In genomic region chr3:106058485-106058884, GRCh38 we compare ENCODE assay signal across 25 cellular contexts.
A peak's percentile ranks its signal among the peaks of the same experiment; 100 is the strongest.
DNase-seq lines count a peak whose midpoint lies in the region; ATAC-seq, FAIRE-seq and TF ChIP-seq lines count a peak whose summit lies in the region.
"Had no signal": no experiment of that assay in that cellular context is flagged by ENCODE, and none has a peak within 500 bp of the region (broad histone marks: within the 10 kb centered on the region; RNA-seq: fewer than 3 reads in every experiment).

No MANE protein-coding gene starts in this region.

- H2BK5ac ChIP-seq in H1 (ENCODE audit: low read depth, low read length): no peak overlapping the region

- TF ChIP-seq CTCF in right atrium auricular region (IDR thresholded peaks at IDR 0.05) (no peak), H1 (IDR thresholded peaks at IDR 0.05; ENCODE audit: control extremely low read depth in 1 of 3, insufficient read depth in 1 of 3, low read depth in 1 of 3, low read length in 3 of 3) (no peak), esophagus squamous epithelium (IDR thresholded peaks at IDR 0.05) (no peak)

- H3K4me1 ChIP-seq in right atrium auricular region (peaks cover 0 to 8% of the 10 kb centered on the region in 2 donors), H1 (replicated peaks in 1 of 4; ENCODE audit: control insufficient read depth in 3 of 4, insufficient read depth in 4 of 4, low read length in 3 of 4) (no peaks in the 10 kb centered on the region), esophagus squamous epithelium (no peaks in the 10 kb centered on the region)
- H3K4me1 ChIP-seq: A549, BLaER1, colonic mucosa, vagina had no signal

- H3K4me2 ChIP-seq in H1 (ENCODE audit: insufficient read depth in 1 of 2, low read depth in 2 of 2, low read length in 2 of 2): no peak overlapping the region
- H3K4me2 ChIP-seq: A549, BLaER1 had no signal

- ATAC-seq in Right ventricle myocardium inferior (peak; percentile 89), sciatic nerve (peak; percentile 51), HG03045 (IDR thresholded peaks at IDR 0.05; ENCODE audit: unreplicated experiment) (no peak)
- ATAC-seq: A549, HCT116 had no signal

- H4K8ac ChIP-seq in H1 (ENCODE audit: extremely low read depth, insufficient read depth, low read length): no peak overlapping the region

- peak overlapping the region; percentile 43 for H2BK120ac ChIP-seq in H1 (replicated peaks; ENCODE audit: low read depth, low read length)

- H3K27me3 ChIP-seq in right atrium auricular region: no peaks in the 10 kb centered on the region
- H3K27me3 ChIP-seq in H1 (replicated peaks in 1 of 4; ENCODE audit: control insufficient read depth in 3 of 4, extremely low read depth in 1 of 4, insufficient read depth in 3 of 4, low read length in 3 of 4): no peaks in the 10 kb centered on the region
- no peaks in the 10 kb centered on the region for H3K27me3 ChIP-seq in esophagus squamous epithelium
- H3K27me3 ChIP-seq: BLaER1, colonic mucosa, vagina had no signal

- H3K79me2 ChIP-seq in H1 (ENCODE audit: control insufficient read depth in 1 of 2, insufficient read depth in 2 of 2, low read length in 2 of 2): no peaks in the 10 kb centered on the region

- H2AFZ ChIP-seq in H1 (ENCODE audit: low read length): no peak overlapping the region

- intact Hi-C loops in Right ventricle myocardium inferior (cut with DNase I) (no loop called here), sciatic nerve (cut with DNase I) (no loop called here), esophagus squamous epithelium (cut with DNase I) (no loop called here)

- H3K9me3 ChIP-seq in right atrium auricular region: no peaks in the 10 kb centered on the region
- H3K9me3 ChIP-seq in H1 (ENCODE audit: insufficient read depth in 2 of 2, low read depth in 1 of 2, low read length in 1 of 2): no peaks in the 10 kb centered on the region
- no peaks in the 10 kb centered on the region for H3K9me3 ChIP-seq in esophagus squamous epithelium
- H3K9me3 ChIP-seq: BLaER1, colonic mucosa, vagina had no signal

- H3K9ac ChIP-seq in H1 (replicated peaks in 1 of 4; ENCODE audit: extremely low read depth in 1 of 4, low read depth in 3 of 4, low read length in 3 of 4): no peak overlapping the region
- H3K9ac ChIP-seq: BLaER1 had no signal

- H3K36me3 ChIP-seq in right atrium auricular region (no peaks in the 10 kb centered on the region), H1 (ENCODE audit: control insufficient read depth in 2 of 4, insufficient read depth in 4 of 4, low read length in 3 of 4) (no peaks in the 10 kb centered on the region), esophagus squamous epithelium (no peaks in the 10 kb centered on the region)
- H3K36me3 ChIP-seq: BLaER1, colonic mucosa, vagina had no signal

- no peak overlapping the region for H2BK12ac ChIP-seq in H1 (ENCODE audit: low read depth, low read length)

- CTCF ChIA-PET in H1 (lab: Charles Lee; ENCODE audit: partially characterized antibody): interaction anchor here (0.6 to 0.7 kb wide), 2 partner anchors 192 to 477 kb away, joined by 3 read pairs; no protein-coding TSS in a partner anchor

- H4K91ac ChIP-seq in H1 (replicated peaks; ENCODE audit: insufficient read length, low read length): no peak overlapping the region

- H3K4me3 ChIP-seq in right atrium auricular region: no peak overlapping the region
- H3K4me3 ChIP-seq in H1 (ENCODE audit: extremely low read depth in 1 of 4, insufficient read depth in 2 of 4, low read depth in 3 of 4, low read length in 4 of 4): no peak overlapping the region
- H3K4me3 ChIP-seq in esophagus squamous epithelium: no peak overlapping the region
- H3K4me3 ChIP-seq: A549, BLaER1, colonic mucosa, vagina had no signal

- no peak overlapping the region for H3K56ac ChIP-seq in H1 (replicated peaks; ENCODE audit: insufficient read length, low read depth, low read length)

- no peak overlapping the region for H2AK5ac ChIP-seq in H1 (ENCODE audit: low read depth, low read length)

- 94% methylated on average over 2 of the region's 2 CpGs; no CpG with 5 or more reads in 1 of the 2 experiments for WGBS in H1 (ENCODE audit: extremely low coverage in 1 of 2, insufficient coverage in 1 of 2, insufficient read length in 1 of 2, insufficient replicate concordance in 2 of 2, low coverage in 1 of 2, low lambda C conversion rate in 2 of 2, missing lambda C conversion rate in 1 of 2), 2 experiments
- WGBS in esophagus squamous epithelium, 2 donors: 82% methylated on average over 2 of the region's 2 CpGs

- no peak overlapping the region for H3K14ac ChIP-seq in H1 (ENCODE audit: insufficient read length)

- H2BK20ac ChIP-seq in H1 (ENCODE audit: low read length): no peak overlapping the region

- H3K27ac ChIP-seq in right atrium auricular region: no peak overlapping the region
- no peak overlapping the region for H3K27ac ChIP-seq in H1 (ENCODE audit: low read depth, low read length)
- H3K27ac ChIP-seq in esophagus squamous epithelium: no peak overlapping the region
- H3K27ac ChIP-seq: A549, BLaER1, colonic mucosa, vagina had no signal

- no peaks in the 10 kb centered on the region for H3K79me1 ChIP-seq in H1 (ENCODE audit: low read depth, low read length)

- H4K20me1 ChIP-seq in H1 (replicated peaks in 1 of 2; ENCODE audit: control insufficient read depth in 1 of 2, insufficient read depth in 2 of 2, low read length in 2 of 2): no peaks in the 10 kb centered on the region
- H4K20me1 ChIP-seq: BLaER1 had no signal

- FAIRE-seq in H1 (lab: Jason Lieb, UNC): no peak
- FAIRE-seq: A549, frontal cortex, GM12891, kidney had no signal

- H3K23ac ChIP-seq in H1 (ENCODE audit: insufficient read length): no peak overlapping the region

- TF ChIP-seq POLR2A in H1 (IDR thresholded peaks at IDR 0.05; ENCODE audit: control extremely low read depth in 1 of 2, low read depth in 2 of 2, low read length in 2 of 2) (no peak), esophagus squamous epithelium (IDR thresholded peaks at IDR 0.05) (no peak)

- no peak for DNase-seq in Right ventricle myocardium inferior (ENCODE audit: missing footprints)
- DNase-seq in right atrium auricular region (ENCODE audit: low spot score): no peak
- DNase-seq in H1 (ENCODE audit: low read depth in 1 of 2, low spot score in 2 of 2): no peak
- peak; percentile 13 for DNase-seq in iPS-NIHi7 (ENCODE audit: extremely low spot score)
- no peak for DNase-seq in sciatic nerve (ENCODE audit: low spot score)
- DNase-seq in esophagus squamous epithelium (lab: John Stamatoyannopoulos, UW): no peak
- no peak for DNase-seq in LoVo (ENCODE audit: low spot score)
- DNase-seq: activated CD8-positive, alpha-beta memory T cell treated with anti-CD3 and anti-CD28 coated beads for 24 hours; activated gamma-delta T cell; activated T-cell treated with anti-CD3 and anti-CD28 coated beads, Interleukin-2, amount 50 U/mL, for 1 hour; colonic mucosa; COR-L47; effector memory CD4-positive, alpha-beta T cell; IMR-90; kidney; stimulated activated CD4-positive, alpha-beta T cell treated with anti-CD3 and anti-CD28 coated beads, Interleukin-12 subunit alpha, Interleukin-12 subunit beta, amount 100 ng/mL, for 4 hours; stimulated activated CD4-positive, alpha-beta T cell treated with anti-CD3 and anti-CD28 coated beads, Interleukin-4, amount 100 ng/mL, for 24 hours; stimulated activated naive CD4-positive, alpha-beta T cell had no signal

- no peak for TF ChIP-seq RAD21 in H1 (IDR thresholded peaks at IDR 0.05 in 1 of 2, conservative IDR thresholded peaks at IDR 0.05 in 1 of 2; ENCODE audit: low read depth in 2 of 2, low read length in 2 of 2)

- no peak overlapping the region for H3K4ac ChIP-seq in H1 (replicated peaks; ENCODE audit: insufficient read length, low read depth, low read length)

- POLR2A ChIA-PET in H1 (lab: Charles Lee; ENCODE audit: partially characterized antibody): no interaction called here

- H2BK15ac ChIP-seq in H1 (ENCODE audit: low read length): no peak overlapping the region

- H3K18ac ChIP-seq in H1 (ENCODE audit: extremely low read depth, low read length): no peak overlapping the region

- H4K5ac ChIP-seq in H1 (ENCODE audit: insufficient read length, low read depth, low read length): no peak overlapping the region

- no peak for TF ChIP-seq EP300 in H1 (IDR thresholded peaks at IDR 0.05; ENCODE audit: borderline replicate concordance in 1 of 2, low read depth in 2 of 2, low read length in 2 of 2)

- H3K23me2 ChIP-seq in H1 (ENCODE audit: low read depth, low read length): no peaks in the 10 kb centered on the region
